In the genomic region with DNA sequence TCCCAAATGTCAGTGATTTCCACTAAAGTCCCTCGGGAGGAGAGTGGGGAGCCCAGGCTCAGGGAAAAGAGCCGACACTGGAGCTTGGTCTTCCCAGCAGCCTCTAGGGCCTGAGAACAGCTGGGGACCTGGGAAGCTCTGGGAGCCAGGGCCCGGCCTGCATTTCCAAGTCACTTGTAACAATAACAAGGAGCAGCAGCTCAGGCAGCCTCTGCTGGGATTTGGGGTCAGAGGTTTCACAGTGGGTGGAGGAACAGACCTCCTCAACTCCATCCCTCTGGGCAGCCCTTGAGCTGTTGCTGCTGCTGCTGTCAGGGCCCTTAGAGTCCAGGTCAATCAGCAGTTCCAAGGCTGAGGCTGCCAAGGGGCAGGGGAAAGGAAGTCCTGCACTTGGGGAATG, we compare ENCODE assay signal across 21 cellular contexts. TPM values are rescaled to one million over a fixed set of nuclear protein-coding genes. Genes with fewer than 3 reads are reported as not detected.
DNase-seq lines count a peak whose midpoint lies in the region; ATAC-seq and TF ChIP-seq lines count a peak whose summit lies in the region.
"Had no signal": no experiment of that assay in that cellular context is flagged by ENCODE, and none has a peak within 500 bp of the region (broad histone marks: within the 10 kb centered on the region; RNA-seq: fewer than 3 reads in every experiment).

No MANE protein-coding gene starts in this region.

- intact Hi-C loops in esophagus muscularis mucosa (cut with DNase I): no loop called here
- intact Hi-C loops in MCF 10A (cut with micrococcal nuclease): no loop called here

- H3K9me3 ChIP-seq in osteoblast (ENCODE audit: low read depth, low read length) (no peaks in the 10 kb centered on the region), esophagus muscularis mucosa (no peaks in the 10 kb centered on the region)
- H3K9me3 ChIP-seq: breast epithelium, tibial artery had no signal

- no peak for TF ChIP-seq CTCF in astrocyte of the spinal cord (IDR thresholded peaks at IDR 0.05; ENCODE audit: low read depth, low read length)
- no peak for TF ChIP-seq CTCF in osteoblast (IDR thresholded peaks at IDR 0.05; ENCODE audit: extremely low read depth, low read depth, low read length)
- no peak for TF ChIP-seq CTCF in esophagus muscularis mucosa (IDR thresholded peaks at IDR 0.05)
- no peak for TF ChIP-seq CTCF in MCF 10A (IDR thresholded peaks at IDR 0.05; ENCODE audit: unreplicated experiment)
- no peak for TF ChIP-seq CTCF in omental fat pad (IDR thresholded peaks at IDR 0.05)

- H3K4me1 ChIP-seq in osteoblast (ENCODE audit: insufficient read depth, low read length) (peaks cover 11% of the 10 kb centered on the region), esophagus muscularis mucosa (no peaks in the 10 kb centered on the region)
- H3K4me1 ChIP-seq: breast epithelium, tibial artery had no signal

- H3K27me3 ChIP-seq in osteoblast (ENCODE audit: insufficient read depth, low read length): no peaks in the 10 kb centered on the region
- H3K27me3 ChIP-seq in esophagus muscularis mucosa: no peaks in the 10 kb centered on the region
- H3K27me3 ChIP-seq: tibial artery had no signal

- 55% methylated on average over 3 of the region's 3 CpGs for WGBS in esophagus muscularis mucosa

- no peaks in the 10 kb centered on the region for H3K9me3 Mint-ChIP-seq in MCF 10A (ENCODE audit: unreplicated experiment)
- H3K9me3 Mint-ChIP-seq: activated naive CD8-positive, alpha-beta T cell treated with anti-CD3 and anti-CD28 coated beads, Interleukin-2, amount 50 U/mL, for 24 hours; T-cell had no signal

- TF ChIP-seq EP300 in esophagus muscularis mucosa (IDR thresholded peaks at IDR 0.05): no peak

- TF ChIP-seq POLR2A in esophagus muscularis mucosa (IDR thresholded peaks at IDR 0.05; ENCODE audit: low read depth): no peak

- in situ Hi-C loops in astrocyte of the spinal cord (cut with HindIII; ENCODE audit: low sequenced_read_pairs): no loop called here

- no peaks in the 10 kb centered on the region for H3K79me2 ChIP-seq in osteoblast (ENCODE audit: insufficient read depth, low read length)

- peak overlapping the region; percentile 45 for H2AFZ ChIP-seq in osteoblast (ENCODE audit: low read length)

- no peak overlapping the region for H3K27ac Mint-ChIP-seq in MCF 10A (ENCODE audit: low read depth, unreplicated experiment)
- H3K27ac Mint-ChIP-seq: activated CD8-positive, alpha-beta memory T cell treated with anti-CD3 and anti-CD28 coated beads, Interleukin-2, amount 10 ng/mL, durations not matched to agents 7 days and 5 days; activated naive CD8-positive, alpha-beta T cell treated with anti-CD3 and anti-CD28 coated beads, Interleukin-2, amount 50 U/mL, for 24 hours; activated T-helper 2 cell treated with anti-CD3 and anti-CD28 coated beads, Interferon-gamma antibody, Interleukin-2, Interleukin-4, amounts not matched to agents 10 μg/mL and 5 μg/mL and 100 μg/mL, durations not matched to agents 14 hours and 24 hours and 36 hours; stimulated activated naive B cell treated with anti-CD40 and anti-IgM and Interleukin-4, amounts not matched to agents 10 μg/mL and 1 μg/mL and 100 μg/mL, for 72 hours; T-cell had no signal

- H3K4me3 Mint-ChIP-seq in MCF 10A (ENCODE audit: unreplicated experiment): no peak overlapping the region
- H3K4me3 Mint-ChIP-seq: activated CD8-positive, alpha-beta memory T cell treated with anti-CD3 and anti-CD28 coated beads, Interleukin-2, amount 10 ng/mL, durations not matched to agents 7 days and 5 days; activated naive CD8-positive, alpha-beta T cell treated with anti-CD3 and anti-CD28 coated beads, Interleukin-2, amount 50 U/mL, for 24 hours; stimulated activated naive B cell treated with anti-CD40 and anti-IgM and Interleukin-4, amounts not matched to agents 10 μg/mL and 1 μg/mL and 100 μg/mL, for 72 hours; T-cell had no signal

- H3K36me3 Mint-ChIP-seq in MCF 10A (ENCODE audit: insufficient read depth, unreplicated experiment): no peaks in the 10 kb centered on the region
- H3K36me3 Mint-ChIP-seq: activated CD8-positive, alpha-beta memory T cell treated with anti-CD3 and anti-CD28 coated beads, Interleukin-2, amount 10 ng/mL, durations not matched to agents 7 days and 5 days; stimulated activated naive B cell treated with anti-CD40 and anti-IgM and Interleukin-4, amounts not matched to agents 10 μg/mL and 1 μg/mL and 100 μg/mL, for 72 hours; T-cell had no signal

- ATAC-seq in GM18502 (IDR thresholded peaks at IDR 0.05; ENCODE audit: poor library complexity, unreplicated experiment) (no peak), omental fat pad (ENCODE audit: low FRiP score) (no peak)
- ATAC-seq: activated CD8-positive, alpha-beta memory T cell treated with anti-CD3 and anti-CD28 coated beads, Interleukin-2, amount 10 ng/mL, durations not matched to agents 7 days and 5 days; activated naive CD8-positive, alpha-beta T cell treated with anti-CD3 and anti-CD28 coated beads, Interleukin-2, amount 50 U/mL, for 24 hours; stimulated activated naive B cell treated with anti-CD40 and anti-IgM and Interleukin-4, amounts not matched to agents 10 μg/mL and 1 μg/mL and 100 μg/mL, for 72 hours; T-cell had no signal

- no peaks in the 10 kb centered on the region for H4K20me1 ChIP-seq in osteoblast (ENCODE audit: insufficient read depth, low read length)

- no peak overlapping the region for H3K4me3 ChIP-seq in astrocyte of the spinal cord (ENCODE audit: low read depth, low read length)
- no peak overlapping the region for H3K4me3 ChIP-seq in osteoblast (ENCODE audit: insufficient read depth, low read length)
- no peak overlapping the region for H3K4me3 ChIP-seq in esophagus muscularis mucosa
- H3K4me3 ChIP-seq: breast epithelium, lung, tibial artery had no signal

- no TSS peak for BruUV-seq in MCF 10A (replicated peaks; lab: Mats Ljungman, UMichigan)

- POLR2A ChIA-PET in MCF 10A (lab: Yijun Ruan, JAX): no interaction called here

- H3K4me1 Mint-ChIP-seq in MCF 10A (ENCODE audit: insufficient read depth, unreplicated experiment): no peaks in the 10 kb centered on the region
- H3K4me1 Mint-ChIP-seq: activated CD8-positive, alpha-beta memory T cell treated with anti-CD3 and anti-CD28 coated beads, Interleukin-2, amount 10 ng/mL, durations not matched to agents 7 days and 5 days; activated naive CD8-positive, alpha-beta T cell treated with anti-CD3 and anti-CD28 coated beads, Interleukin-2, amount 50 U/mL, for 24 hours; stimulated activated naive B cell treated with anti-CD40 and anti-IgM and Interleukin-4, amounts not matched to agents 10 μg/mL and 1 μg/mL and 100 μg/mL, for 72 hours; T-cell had no signal

- H3K4me2 ChIP-seq in osteoblast (ENCODE audit: insufficient read depth, low read length): no peak overlapping the region

- H3K36me3 ChIP-seq in osteoblast (ENCODE audit: insufficient read depth, low read length): no peaks in the 10 kb centered on the region
- H3K36me3 ChIP-seq in esophagus muscularis mucosa: no peaks in the 10 kb centered on the region
- H3K36me3 ChIP-seq: breast epithelium, tibial artery had no signal

- H3K27ac ChIP-seq in osteoblast (ENCODE audit: low read depth, low read length): no peak overlapping the region
- no peak overlapping the region for H3K27ac ChIP-seq in esophagus muscularis mucosa (replicated peaks in 1 of 4)
- H3K27ac ChIP-seq: tibial artery had no signal

- DNase-seq in ELF-1 (ENCODE audit: low read depth, low spot score) (peak; percentile 92), astrocyte of the spinal cord (ENCODE audit: low read depth, low spot score) (peak; percentile 18), islet precursor cell (peak; percentile 61), osteoblast (ENCODE audit: insufficient read length, low spot score, missing footprints) (no peak), esophagus muscularis mucosa (ENCODE audit: extremely low spot score) (no peak), MCF 10A (ENCODE audit: unreplicated experiment) (no peak), omental fat pad (ENCODE audit: low spot score) (no peak)
- DNase-seq: activated CD4-positive, alpha-beta T cell treated with anti-CD3 and anti-CD28 coated beads for 4 hours; activated CD8-positive, alpha-beta memory T cell treated with anti-CD3 and anti-CD28 coated beads, Interleukin-2, amount 10 ng/mL, durations not matched to agents 7 days and 5 days; activated naive CD8-positive, alpha-beta T cell treated with anti-CD3 and anti-CD28 coated beads, Interleukin-2, amount 50 U/mL, for 24 hours; DND-41; NCI-H2029 treated with DMSO at 0.1 percent for 48 hours; NCI-H524 treated with DMSO at 0.1 percent for 48 hours; SHP77 treated with DMSO at 0.1 percent for 48 hours; stimulated activated naive B cell treated with anti-CD40 and anti-IgM and Interleukin-4, amounts not matched to agents 10 μg/mL and 1 μg/mL and 100 μg/mL, for 72 hours; T-cell; tibial artery had no signal

- CTCF ChIA-PET in MCF 10A (lab: Yijun Ruan, JAX): interaction anchor here (0.7 kb wide), 1 partner anchor 610 kb away, joined by 3 read pairs; no protein-coding TSS in a partner anchor

- peaks cover 44% of the 10 kb centered on the region for H3K27me3 Mint-ChIP-seq in MCF 10A (ENCODE audit: insufficient read depth, unreplicated experiment)
- H3K27me3 Mint-ChIP-seq: activated CD8-positive, alpha-beta memory T cell treated with anti-CD3 and anti-CD28 coated beads, Interleukin-2, amount 10 ng/mL, durations not matched to agents 7 days and 5 days had no signal

RNA-seq across cellular contexts. Expression of a gene that starts 11.1 kb away (rescaled TPM):
- 1.4 and 1.5 TPM in 2 replicates for total RNA-seq in osteoblast
- 10 to 100 TPM; 11.2 to 20.4 (median 11.4) TPM for total RNA-seq in esophagus muscularis mucosa
- total RNA-seq in MCF 10A (2022): 0.37 and 1.0 TPM in 2 replicates
- 10 to 100 TPM; 14.2 to 40.2 (median 24.2) TPM for total RNA-seq in omental fat pad

Comparison
In these comparisons a context has a peak if more than half of its experiments do, and no peak if none do; other contexts are left out.
1. DNase-seq: peak in ELF-1 (single experiment), astrocyte of the spinal cord (single experiment) and islet precursor cell (single experiment); none in osteoblast (single experiment), esophagus muscularis mucosa (single experiment), MCF 10A (single experiment) and omental fat pad (single experiment).